ENCODE assay signal across 1 cellular context in the genomic region with DNA sequence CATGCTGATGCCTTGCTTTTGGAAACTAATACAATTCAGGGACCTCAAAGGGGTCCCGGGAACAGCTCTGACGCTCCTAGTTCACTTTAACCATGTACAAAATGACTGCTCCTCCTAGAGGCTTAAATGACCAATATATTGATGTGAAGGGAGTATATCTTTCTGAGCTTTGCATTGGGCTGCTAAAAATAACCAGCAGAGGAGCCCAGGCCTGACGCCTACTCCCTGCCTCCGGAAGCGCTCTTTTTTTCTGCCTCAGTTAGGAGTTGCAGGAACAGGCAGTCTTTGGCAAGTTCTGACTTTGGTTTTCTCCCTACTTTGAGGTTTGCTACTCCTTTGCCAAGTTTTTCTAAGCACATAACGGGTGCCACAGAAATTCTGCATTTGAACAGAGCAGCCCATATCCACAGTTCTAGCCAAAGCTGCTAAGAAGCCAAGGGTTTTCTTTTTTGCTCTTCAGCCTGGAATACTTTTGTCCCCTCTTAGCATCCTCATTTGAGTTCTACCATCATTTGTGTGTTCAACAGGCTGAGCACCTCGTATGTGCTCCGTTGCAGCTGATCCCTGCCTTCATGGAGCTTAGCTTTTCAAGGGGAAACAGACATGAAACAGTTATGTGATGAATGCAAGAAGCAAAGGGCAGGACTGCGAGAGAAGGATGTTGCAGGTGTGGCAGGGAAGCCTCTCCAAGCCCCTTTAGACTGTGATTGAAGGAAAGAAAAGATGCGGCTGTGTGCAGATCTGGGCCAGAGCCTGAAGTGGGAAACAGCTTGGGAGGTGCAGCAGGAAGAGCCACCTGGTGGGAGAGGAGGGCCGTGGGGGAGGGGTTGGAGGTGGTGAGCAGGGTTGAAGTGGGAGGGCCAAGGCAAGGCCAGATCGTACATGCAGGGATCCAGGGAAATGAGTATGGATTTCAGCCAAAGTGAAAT.
TF ChIP-seq lines count a peak whose summit lies in the region.

No MANE protein-coding gene starts in this region.

TF ChIP-seq in HepG2, 621 proteins besides CTCF, POLR2A, EP300 and RAD21 (continued from another document and continues in another):
- TF ChIP-seq, protein P1, sequence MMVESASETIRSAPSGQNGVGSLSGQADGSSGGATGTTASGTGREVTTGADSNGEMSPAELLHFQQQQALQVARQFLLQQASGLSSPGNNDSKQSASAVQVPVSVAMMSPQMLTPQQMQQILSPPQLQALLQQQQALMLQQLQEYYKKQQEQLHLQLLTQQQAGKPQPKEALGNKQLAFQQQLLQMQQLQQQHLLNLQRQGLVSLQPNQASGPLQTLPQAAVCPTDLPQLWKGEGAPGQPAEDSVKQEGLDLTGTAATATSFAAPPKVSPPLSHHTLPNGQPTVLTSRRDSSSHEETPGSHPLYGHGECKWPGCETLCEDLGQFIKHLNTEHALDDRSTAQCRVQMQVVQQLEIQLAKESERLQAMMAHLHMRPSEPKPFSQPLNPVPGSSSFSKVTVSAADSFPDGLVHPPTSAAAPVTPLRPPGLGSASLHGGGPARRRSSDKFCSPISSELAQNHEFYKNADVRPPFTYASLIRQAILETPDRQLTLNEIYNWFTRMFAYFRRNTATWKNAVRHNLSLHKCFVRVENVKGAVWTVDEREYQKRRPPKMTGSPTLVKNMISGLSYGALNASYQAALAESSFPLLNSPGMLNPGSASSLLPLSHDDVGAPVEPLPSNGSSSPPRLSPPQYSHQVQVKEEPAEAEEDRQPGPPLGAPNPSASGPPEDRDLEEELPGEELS (CRISPR knock-in tag; IDR thresholded peaks at IDR 0.05), result no peak; the same call in 1 of the 2 replicates
- TF ChIP-seq, protein P2, sequence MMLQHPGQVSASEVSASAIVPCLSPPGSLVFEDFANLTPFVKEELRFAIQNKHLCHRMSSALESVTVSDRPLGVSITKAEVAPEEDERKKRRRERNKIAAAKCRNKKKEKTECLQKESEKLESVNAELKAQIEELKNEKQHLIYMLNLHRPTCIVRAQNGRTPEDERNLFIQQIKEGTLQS (CRISPR knock-in tag; IDR thresholded peaks at IDR 0.05), result 0 out of 2 replicates have a peak, but pooled peaks have one; percentile 19
- TF ChIP-seq ZNF766 (CRISPR knock-in tag; IDR thresholded peaks at IDR 0.05; ENCODE audit: borderline replicate concordance), result 0 out of 2 replicates have a peak, but pooled peaks have one; percentile 38
- no peak for TF ChIP-seq NR1H2 (CRISPR knock-in tag; IDR thresholded peaks at IDR 0.05; ENCODE audit: borderline replicate concordance, low read depth)
- TF ChIP-seq ZFY (CRISPR knock-in tag; IDR thresholded peaks at IDR 0.05), result no peak; the same call in 1 of the 2 replicates
- no peak; the same call in none of the 2 replicates for TF ChIP-seq ZSCAN29 (CRISPR knock-in tag; conservative IDR thresholded peaks at IDR 0.05)
- no peak for TF ChIP-seq ZNF879 (CRISPR knock-in tag; IDR thresholded peaks at IDR 0.05)
- no peak for TF ChIP-seq FOXM1 (CRISPR knock-in tag; IDR thresholded peaks at IDR 0.05)
- TF ChIP-seq STAG1 (CRISPR knock-in tag; IDR thresholded peaks at IDR 0.05), result 0 out of 2 replicates have a peak, but pooled peaks have one; percentile 14
- TF ChIP-seq ARNT2 (CRISPR knock-in tag; IDR thresholded peaks at IDR 0.05; ENCODE audit: low read depth), result no peak
- no peak for TF ChIP-seq SMC3 (IDR thresholded peaks at IDR 0.05; ENCODE audit: low read length)
- TF ChIP-seq ZNF644 (CRISPR knock-in tag; IDR thresholded peaks at IDR 0.05; ENCODE audit: low read depth), result peak; percentile 13; the same call in 1 of the 2 replicates
- peak; percentile 7; the same call in 1 of the 2 replicates for TF ChIP-seq PITX1 (CRISPR knock-in tag; IDR thresholded peaks at IDR 0.05)
- TF ChIP-seq, protein P3, sequence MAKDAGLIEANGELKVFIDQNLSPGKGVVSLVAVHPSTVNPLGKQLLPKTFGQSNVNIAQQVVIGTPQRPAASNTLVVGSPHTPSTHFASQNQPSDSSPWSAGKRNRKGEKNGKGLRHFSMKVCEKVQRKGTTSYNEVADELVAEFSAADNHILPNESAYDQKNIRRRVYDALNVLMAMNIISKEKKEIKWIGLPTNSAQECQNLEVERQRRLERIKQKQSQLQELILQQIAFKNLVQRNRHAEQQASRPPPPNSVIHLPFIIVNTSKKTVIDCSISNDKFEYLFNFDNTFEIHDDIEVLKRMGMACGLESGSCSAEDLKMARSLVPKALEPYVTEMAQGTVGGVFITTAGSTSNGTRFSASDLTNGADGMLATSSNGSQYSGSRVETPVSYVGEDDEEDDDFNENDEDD (CRISPR knock-in tag; IDR thresholded peaks at IDR 0.05; ENCODE audit: borderline replicate concordance), result no peak
- TF ChIP-seq, protein P4, sequence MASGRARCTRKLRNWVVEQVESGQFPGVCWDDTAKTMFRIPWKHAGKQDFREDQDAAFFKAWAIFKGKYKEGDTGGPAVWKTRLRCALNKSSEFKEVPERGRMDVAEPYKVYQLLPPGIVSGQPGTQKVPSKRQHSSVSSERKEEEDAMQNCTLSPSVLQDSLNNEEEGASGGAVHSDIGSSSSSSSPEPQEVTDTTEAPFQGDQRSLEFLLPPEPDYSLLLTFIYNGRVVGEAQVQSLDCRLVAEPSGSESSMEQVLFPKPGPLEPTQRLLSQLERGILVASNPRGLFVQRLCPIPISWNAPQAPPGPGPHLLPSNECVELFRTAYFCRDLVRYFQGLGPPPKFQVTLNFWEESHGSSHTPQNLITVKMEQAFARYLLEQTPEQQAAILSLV (CRISPR knock-in tag; IDR thresholded peaks at IDR 0.05; ENCODE audit: borderline replicate concordance), result no peak
- TF ChIP-seq, protein P5, sequence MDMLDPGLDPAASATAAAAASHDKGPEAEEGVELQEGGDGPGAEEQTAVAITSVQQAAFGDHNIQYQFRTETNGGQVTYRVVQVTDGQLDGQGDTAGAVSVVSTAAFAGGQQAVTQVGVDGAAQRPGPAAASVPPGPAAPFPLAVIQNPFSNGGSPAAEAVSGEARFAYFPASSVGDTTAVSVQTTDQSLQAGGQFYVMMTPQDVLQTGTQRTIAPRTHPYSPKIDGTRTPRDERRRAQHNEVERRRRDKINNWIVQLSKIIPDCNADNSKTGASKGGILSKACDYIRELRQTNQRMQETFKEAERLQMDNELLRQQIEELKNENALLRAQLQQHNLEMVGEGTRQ (IDR thresholded peaks at IDR 0.05; ENCODE audit: low read depth, low read length), result 0 out of 2 replicates have a peak, but pooled peaks have one; percentile 9
- TF ChIP-seq, protein P5 (CRISPR knock-in tag; IDR thresholded peaks at IDR 0.05; ENCODE audit: borderline replicate concordance), result no peak
- 0 out of 2 replicates have a peak, but pooled peaks have one; percentile 31 for TF ChIP-seq ZNF598 (CRISPR knock-in tag; IDR thresholded peaks at IDR 0.05; ENCODE audit: borderline replicate concordance)
- peak; percentile 38; the same call in 1 of the 2 replicates for TF ChIP-seq SALL1 (CRISPR knock-in tag; IDR thresholded peaks at IDR 0.05)
- 0 out of 2 replicates have a peak, but pooled peaks have one; percentile 14 for TF ChIP-seq MIXL1 (CRISPR knock-in tag; IDR thresholded peaks at IDR 0.05)
- TF ChIP-seq, protein P6, sequence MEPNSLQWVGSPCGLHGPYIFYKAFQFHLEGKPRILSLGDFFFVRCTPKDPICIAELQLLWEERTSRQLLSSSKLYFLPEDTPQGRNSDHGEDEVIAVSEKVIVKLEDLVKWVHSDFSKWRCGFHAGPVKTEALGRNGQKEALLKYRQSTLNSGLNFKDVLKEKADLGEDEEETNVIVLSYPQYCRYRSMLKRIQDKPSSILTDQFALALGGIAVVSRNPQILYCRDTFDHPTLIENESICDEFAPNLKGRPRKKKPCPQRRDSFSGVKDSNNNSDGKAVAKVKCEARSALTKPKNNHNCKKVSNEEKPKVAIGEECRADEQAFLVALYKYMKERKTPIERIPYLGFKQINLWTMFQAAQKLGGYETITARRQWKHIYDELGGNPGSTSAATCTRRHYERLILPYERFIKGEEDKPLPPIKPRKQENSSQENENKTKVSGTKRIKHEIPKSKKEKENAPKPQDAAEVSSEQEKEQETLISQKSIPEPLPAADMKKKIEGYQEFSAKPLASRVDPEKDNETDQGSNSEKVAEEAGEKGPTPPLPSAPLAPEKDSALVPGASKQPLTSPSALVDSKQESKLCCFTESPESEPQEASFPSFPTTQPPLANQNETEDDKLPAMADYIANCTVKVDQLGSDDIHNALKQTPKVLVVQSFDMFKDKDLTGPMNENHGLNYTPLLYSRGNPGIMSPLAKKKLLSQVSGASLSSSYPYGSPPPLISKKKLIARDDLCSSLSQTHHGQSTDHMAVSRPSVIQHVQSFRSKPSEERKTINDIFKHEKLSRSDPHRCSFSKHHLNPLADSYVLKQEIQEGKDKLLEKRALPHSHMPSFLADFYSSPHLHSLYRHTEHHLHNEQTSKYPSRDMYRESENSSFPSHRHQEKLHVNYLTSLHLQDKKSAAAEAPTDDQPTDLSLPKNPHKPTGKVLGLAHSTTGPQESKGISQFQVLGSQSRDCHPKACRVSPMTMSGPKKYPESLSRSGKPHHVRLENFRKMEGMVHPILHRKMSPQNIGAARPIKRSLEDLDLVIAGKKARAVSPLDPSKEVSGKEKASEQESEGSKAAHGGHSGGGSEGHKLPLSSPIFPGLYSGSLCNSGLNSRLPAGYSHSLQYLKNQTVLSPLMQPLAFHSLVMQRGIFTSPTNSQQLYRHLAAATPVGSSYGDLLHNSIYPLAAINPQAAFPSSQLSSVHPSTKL (CRISPR knock-in tag; IDR thresholded peaks at IDR 0.05), result 0 out of 2 replicates have a peak, but pooled peaks have one; percentile 25
- TF ChIP-seq U2AF1 (optimal IDR thresholded peaks at IDR 0.05; ENCODE audit: low read depth, low read length), result peak; percentile 51
- TF ChIP-seq, protein P7, sequence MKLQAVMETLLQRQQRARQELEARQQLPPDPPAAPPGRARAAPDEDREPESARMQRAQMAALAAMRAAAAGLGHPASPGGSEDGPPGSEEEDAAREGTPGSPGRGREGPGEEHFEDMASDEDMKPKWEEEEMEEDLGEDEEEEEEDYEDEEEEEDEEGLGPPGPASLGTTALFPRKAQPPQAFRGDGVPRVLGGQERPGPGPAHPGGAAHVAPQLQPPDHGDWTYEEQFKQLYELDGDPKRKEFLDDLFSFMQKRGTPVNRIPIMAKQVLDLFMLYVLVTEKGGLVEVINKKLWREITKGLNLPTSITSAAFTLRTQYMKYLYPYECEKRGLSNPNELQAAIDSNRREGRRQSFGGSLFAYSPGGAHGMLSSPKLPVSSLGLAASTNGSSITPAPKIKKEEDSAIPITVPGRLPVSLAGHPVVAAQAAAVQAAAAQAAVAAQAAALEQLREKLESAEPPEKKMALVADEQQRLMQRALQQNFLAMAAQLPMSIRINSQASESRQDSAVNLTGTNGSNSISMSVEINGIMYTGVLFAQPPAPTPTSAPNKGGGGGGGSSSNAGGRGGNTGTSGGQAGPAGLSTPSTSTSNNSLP (IDR thresholded peaks at IDR 0.05; ENCODE audit: low read depth, low read length), result 0 out of 2 replicates have a peak, but pooled peaks have one; percentile 27
- 0 out of 2 replicates have a peak, but pooled peaks have one; percentile 18 for TF ChIP-seq GATAD1 (CRISPR knock-in tag; IDR thresholded peaks at IDR 0.05)
- TF ChIP-seq ZNF138 (CRISPR knock-in tag; IDR thresholded peaks at IDR 0.05; ENCODE audit: low read depth), result no peak
- TF ChIP-seq POLR2AphosphoS5 (IDR thresholded peaks at IDR 0.05; ENCODE audit: low read depth, low read length), result no peak; the same call in none of the 2 replicates
- TF ChIP-seq, protein P8, sequence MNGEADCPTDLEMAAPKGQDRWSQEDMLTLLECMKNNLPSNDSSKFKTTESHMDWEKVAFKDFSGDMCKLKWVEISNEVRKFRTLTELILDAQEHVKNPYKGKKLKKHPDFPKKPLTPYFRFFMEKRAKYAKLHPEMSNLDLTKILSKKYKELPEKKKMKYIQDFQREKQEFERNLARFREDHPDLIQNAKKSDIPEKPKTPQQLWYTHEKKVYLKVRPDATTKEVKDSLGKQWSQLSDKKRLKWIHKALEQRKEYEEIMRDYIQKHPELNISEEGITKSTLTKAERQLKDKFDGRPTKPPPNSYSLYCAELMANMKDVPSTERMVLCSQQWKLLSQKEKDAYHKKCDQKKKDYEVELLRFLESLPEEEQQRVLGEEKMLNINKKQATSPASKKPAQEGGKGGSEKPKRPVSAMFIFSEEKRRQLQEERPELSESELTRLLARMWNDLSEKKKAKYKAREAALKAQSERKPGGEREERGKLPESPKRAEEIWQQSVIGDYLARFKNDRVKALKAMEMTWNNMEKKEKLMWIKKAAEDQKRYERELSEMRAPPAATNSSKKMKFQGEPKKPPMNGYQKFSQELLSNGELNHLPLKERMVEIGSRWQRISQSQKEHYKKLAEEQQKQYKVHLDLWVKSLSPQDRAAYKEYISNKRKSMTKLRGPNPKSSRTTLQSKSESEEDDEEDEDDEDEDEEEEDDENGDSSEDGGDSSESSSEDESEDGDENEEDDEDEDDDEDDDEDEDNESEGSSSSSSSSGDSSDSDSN (CRISPR knock-in tag; IDR thresholded peaks at IDR 0.05), result 0 out of 2 replicates have a peak, but pooled peaks have one; percentile 28
- no peak for TF ChIP-seq DR1 (CRISPR knock-in tag; IDR thresholded peaks at IDR 0.05)
- TF ChIP-seq, protein P9, sequence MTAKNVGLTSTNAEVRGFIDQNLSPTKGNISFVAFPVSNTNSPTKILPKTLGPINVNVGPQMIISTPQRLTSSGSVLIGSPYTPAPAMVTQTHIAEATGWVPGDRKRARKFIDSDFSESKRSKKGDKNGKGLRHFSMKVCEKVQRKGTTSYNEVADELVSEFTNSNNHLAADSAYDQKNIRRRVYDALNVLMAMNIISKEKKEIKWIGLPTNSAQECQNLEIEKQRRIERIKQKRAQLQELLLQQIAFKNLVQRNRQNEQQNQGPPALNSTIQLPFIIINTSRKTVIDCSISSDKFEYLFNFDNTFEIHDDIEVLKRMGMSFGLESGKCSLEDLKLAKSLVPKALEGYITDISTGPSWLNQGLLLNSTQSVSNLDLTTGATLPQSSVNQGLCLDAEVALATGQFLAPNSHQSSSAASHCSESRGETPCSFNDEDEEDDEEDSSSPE (CRISPR knock-in tag; IDR thresholded peaks at IDR 0.05), result 0 out of 2 replicates have a peak, but pooled peaks have one; percentile 14
- no peak for TF ChIP-seq ZNF121 (CRISPR knock-in tag; IDR thresholded peaks at IDR 0.05)
